ENCODE assay signal across 1 cellular context in genomic region chr20:62238569-62239277, GRCh38.
TF ChIP-seq lines count a peak whose summit lies in the region.

No MANE protein-coding gene starts in this region.

TF ChIP-seq in HepG2, 621 proteins besides CTCF, POLR2A, EP300 and RAD21 (continued from another document and continues in another):
- TF ChIP-seq, protein P1, sequence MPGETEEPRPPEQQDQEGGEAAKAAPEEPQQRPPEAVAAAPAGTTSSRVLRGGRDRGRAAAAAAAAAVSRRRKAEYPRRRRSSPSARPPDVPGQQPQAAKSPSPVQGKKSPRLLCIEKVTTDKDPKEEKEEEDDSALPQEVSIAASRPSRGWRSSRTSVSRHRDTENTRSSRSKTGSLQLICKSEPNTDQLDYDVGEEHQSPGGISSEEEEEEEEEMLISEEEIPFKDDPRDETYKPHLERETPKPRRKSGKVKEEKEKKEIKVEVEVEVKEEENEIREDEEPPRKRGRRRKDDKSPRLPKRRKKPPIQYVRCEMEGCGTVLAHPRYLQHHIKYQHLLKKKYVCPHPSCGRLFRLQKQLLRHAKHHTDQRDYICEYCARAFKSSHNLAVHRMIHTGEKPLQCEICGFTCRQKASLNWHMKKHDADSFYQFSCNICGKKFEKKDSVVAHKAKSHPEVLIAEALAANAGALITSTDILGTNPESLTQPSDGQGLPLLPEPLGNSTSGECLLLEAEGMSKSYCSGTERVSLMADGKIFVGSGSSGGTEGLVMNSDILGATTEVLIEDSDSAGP (CRISPR knock-in tag; IDR thresholded peaks at IDR 0.05; ENCODE audit: borderline replicate concordance), result no peak
- TF ChIP-seq, protein P2, sequence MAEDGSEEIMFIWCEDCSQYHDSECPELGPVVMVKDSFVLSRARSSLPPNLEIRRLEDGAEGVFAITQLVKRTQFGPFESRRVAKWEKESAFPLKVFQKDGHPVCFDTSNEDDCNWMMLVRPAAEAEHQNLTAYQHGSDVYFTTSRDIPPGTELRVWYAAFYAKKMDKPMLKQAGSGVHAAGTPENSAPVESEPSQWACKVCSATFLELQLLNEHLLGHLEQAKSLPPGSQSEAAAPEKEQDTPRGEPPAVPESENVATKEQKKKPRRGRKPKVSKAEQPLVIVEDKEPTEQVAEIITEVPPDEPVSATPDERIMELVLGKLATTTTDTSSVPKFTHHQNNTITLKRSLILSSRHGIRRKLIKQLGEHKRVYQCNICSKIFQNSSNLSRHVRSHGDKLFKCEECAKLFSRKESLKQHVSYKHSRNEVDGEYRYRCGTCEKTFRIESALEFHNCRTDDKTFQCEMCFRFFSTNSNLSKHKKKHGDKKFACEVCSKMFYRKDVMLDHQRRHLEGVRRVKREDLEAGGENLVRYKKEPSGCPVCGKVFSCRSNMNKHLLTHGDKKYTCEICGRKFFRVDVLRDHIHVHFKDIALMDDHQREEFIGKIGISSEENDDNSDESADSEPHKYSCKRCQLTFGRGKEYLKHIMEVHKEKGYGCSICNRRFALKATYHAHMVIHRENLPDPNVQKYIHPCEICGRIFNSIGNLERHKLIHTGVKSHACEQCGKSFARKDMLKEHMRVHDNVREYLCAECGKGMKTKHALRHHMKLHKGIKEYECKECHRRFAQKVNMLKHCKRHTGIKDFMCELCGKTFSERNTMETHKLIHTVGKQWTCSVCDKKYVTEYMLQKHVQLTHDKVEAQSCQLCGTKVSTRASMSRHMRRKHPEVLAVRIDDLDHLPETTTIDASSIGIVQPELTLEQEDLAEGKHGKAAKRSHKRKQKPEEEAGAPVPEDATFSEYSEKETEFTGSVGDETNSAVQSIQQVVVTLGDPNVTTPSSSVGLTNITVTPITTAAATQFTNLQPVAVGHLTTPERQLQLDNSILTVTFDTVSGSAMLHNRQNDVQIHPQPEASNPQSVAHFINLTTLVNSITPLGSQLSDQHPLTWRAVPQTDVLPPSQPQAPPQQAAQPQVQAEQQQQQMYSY (CRISPR knock-in tag; IDR thresholded peaks at IDR 0.05), result no peak
- no peak for TF ChIP-seq TEAD2 (CRISPR knock-in tag; IDR thresholded peaks at IDR 0.05)
- no peak for TF ChIP-seq FOXA1 (IDR thresholded peaks at IDR 0.05)
- no peak for TF ChIP-seq FOXA1 (CRISPR knock-in tag; IDR thresholded peaks at IDR 0.05)
- TF ChIP-seq NR2F2 (IDR thresholded peaks at IDR 0.05; ENCODE audit: borderline replicate concordance, low read depth), result no peak
- 0 out of 2 replicates have a peak, but pooled peaks have one; percentile 42 for TF ChIP-seq ZNF30 (CRISPR knock-in tag; IDR thresholded peaks at IDR 0.05)
- TF ChIP-seq, protein P3, sequence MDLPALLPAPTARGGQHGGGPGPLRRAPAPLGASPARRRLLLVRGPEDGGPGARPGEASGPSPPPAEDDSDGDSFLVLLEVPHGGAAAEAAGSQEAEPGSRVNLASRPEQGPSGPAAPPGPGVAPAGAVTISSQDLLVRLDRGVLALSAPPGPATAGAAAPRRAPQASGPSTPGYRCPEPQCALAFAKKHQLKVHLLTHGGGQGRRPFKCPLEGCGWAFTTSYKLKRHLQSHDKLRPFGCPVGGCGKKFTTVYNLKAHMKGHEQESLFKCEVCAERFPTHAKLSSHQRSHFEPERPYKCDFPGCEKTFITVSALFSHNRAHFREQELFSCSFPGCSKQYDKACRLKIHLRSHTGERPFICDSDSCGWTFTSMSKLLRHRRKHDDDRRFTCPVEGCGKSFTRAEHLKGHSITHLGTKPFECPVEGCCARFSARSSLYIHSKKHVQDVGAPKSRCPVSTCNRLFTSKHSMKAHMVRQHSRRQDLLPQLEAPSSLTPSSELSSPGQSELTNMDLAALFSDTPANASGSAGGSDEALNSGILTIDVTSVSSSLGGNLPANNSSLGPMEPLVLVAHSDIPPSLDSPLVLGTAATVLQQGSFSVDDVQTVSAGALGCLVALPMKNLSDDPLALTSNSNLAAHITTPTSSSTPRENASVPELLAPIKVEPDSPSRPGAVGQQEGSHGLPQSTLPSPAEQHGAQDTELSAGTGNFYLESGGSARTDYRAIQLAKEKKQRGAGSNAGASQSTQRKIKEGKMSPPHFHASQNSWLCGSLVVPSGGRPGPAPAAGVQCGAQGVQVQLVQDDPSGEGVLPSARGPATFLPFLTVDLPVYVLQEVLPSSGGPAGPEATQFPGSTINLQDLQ (CRISPR knock-in tag; IDR thresholded peaks at IDR 0.05), result no peak
- TF ChIP-seq, protein P4, sequence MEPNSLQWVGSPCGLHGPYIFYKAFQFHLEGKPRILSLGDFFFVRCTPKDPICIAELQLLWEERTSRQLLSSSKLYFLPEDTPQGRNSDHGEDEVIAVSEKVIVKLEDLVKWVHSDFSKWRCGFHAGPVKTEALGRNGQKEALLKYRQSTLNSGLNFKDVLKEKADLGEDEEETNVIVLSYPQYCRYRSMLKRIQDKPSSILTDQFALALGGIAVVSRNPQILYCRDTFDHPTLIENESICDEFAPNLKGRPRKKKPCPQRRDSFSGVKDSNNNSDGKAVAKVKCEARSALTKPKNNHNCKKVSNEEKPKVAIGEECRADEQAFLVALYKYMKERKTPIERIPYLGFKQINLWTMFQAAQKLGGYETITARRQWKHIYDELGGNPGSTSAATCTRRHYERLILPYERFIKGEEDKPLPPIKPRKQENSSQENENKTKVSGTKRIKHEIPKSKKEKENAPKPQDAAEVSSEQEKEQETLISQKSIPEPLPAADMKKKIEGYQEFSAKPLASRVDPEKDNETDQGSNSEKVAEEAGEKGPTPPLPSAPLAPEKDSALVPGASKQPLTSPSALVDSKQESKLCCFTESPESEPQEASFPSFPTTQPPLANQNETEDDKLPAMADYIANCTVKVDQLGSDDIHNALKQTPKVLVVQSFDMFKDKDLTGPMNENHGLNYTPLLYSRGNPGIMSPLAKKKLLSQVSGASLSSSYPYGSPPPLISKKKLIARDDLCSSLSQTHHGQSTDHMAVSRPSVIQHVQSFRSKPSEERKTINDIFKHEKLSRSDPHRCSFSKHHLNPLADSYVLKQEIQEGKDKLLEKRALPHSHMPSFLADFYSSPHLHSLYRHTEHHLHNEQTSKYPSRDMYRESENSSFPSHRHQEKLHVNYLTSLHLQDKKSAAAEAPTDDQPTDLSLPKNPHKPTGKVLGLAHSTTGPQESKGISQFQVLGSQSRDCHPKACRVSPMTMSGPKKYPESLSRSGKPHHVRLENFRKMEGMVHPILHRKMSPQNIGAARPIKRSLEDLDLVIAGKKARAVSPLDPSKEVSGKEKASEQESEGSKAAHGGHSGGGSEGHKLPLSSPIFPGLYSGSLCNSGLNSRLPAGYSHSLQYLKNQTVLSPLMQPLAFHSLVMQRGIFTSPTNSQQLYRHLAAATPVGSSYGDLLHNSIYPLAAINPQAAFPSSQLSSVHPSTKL (CRISPR knock-in tag; IDR thresholded peaks at IDR 0.05), result 0 out of 2 replicates have a peak, but pooled peaks have one; percentile 20
- no peak for TF ChIP-seq NR1H2 (CRISPR knock-in tag; IDR thresholded peaks at IDR 0.05; ENCODE audit: borderline replicate concordance, low read depth)
- no peak for TF ChIP-seq ZNF276 (CRISPR knock-in tag; IDR thresholded peaks at IDR 0.05; ENCODE audit: low read depth)
- TF ChIP-seq ZNF878 (CRISPR knock-in tag; IDR thresholded peaks at IDR 0.05), result no peak
- TF ChIP-seq, protein P5, sequence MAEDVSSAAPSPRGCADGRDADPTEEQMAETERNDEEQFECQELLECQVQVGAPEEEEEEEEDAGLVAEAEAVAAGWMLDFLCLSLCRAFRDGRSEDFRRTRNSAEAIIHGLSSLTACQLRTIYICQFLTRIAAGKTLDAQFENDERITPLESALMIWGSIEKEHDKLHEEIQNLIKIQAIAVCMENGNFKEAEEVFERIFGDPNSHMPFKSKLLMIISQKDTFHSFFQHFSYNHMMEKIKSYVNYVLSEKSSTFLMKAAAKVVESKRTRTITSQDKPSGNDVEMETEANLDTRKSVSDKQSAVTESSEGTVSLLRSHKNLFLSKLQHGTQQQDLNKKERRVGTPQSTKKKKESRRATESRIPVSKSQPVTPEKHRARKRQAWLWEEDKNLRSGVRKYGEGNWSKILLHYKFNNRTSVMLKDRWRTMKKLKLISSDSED (CRISPR knock-in tag; IDR thresholded peaks at IDR 0.05), result no peak
- no peak for TF ChIP-seq THAP11 (CRISPR knock-in tag; IDR thresholded peaks at IDR 0.05)
- TF ChIP-seq REXO4 (CRISPR knock-in tag; IDR thresholded peaks at IDR 0.05; ENCODE audit: borderline replicate concordance), result no peak
- 0 out of 2 replicates have a peak, but pooled peaks have one; percentile 39 for TF ChIP-seq ZNF33A (CRISPR knock-in tag; IDR thresholded peaks at IDR 0.05; ENCODE audit: borderline replicate concordance)
- TF ChIP-seq SMAD1 (CRISPR knock-in tag; IDR thresholded peaks at IDR 0.05; ENCODE audit: borderline replicate concordance, low read depth), result 0 out of 2 replicates have a peak, but pooled peaks have one; percentile 30
- TF ChIP-seq, protein P6, sequence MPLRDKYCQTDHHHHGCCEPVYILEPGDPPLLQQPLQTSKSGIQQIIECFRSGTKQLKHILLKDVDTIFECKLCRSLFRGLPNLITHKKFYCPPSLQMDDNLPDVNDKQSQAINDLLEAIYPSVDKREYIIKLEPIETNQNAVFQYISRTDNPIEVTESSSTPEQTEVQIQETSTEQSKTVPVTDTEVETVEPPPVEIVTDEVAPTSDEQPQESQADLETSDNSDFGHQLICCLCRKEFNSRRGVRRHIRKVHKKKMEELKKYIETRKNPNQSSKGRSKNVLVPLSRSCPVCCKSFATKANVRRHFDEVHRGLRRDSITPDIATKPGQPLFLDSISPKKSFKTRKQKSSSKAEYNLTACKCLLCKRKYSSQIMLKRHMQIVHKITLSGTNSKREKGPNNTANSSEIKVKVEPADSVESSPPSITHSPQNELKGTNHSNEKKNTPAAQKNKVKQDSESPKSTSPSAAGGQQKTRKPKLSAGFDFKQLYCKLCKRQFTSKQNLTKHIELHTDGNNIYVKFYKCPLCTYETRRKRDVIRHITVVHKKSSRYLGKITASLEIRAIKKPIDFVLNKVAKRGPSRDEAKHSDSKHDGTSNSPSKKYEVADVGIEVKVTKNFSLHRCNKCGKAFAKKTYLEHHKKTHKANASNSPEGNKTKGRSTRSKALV (CRISPR knock-in tag; IDR thresholded peaks at IDR 0.05), result no peak
- TF ChIP-seq, protein P7, sequence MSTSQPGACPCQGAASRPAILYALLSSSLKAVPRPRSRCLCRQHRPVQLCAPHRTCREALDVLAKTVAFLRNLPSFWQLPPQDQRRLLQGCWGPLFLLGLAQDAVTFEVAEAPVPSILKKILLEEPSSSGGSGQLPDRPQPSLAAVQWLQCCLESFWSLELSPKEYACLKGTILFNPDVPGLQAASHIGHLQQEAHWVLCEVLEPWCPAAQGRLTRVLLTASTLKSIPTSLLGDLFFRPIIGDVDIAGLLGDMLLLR (CRISPR knock-in tag; IDR thresholded peaks at IDR 0.05), result no peak; the same call in 1 of the 2 replicates
- TF ChIP-seq, protein P8, sequence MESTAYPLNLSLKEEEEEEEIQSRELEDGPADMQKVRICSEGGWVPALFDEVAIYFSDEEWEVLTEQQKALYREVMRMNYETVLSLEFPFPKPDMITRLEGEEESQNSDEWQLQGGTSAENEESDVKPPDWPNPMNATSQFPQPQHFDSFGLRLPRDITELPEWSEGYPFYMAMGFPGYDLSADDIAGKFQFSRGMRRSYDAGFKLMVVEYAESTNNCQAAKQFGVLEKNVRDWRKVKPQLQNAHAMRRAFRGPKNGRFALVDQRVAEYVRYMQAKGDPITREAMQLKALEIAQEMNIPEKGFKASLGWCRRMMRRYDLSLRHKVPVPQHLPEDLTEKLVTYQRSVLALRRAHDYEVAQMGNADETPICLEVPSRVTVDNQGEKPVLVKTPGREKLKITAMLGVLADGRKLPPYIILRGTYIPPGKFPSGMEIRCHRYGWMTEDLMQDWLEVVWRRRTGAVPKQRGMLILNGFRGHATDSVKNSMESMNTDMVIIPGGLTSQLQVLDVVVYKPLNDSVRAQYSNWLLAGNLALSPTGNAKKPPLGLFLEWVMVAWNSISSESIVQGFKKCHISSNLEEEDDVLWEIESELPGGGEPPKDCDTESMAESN (CRISPR knock-in tag; conservative IDR thresholded peaks at IDR 0.05), result peak; percentile 39; the same call in 1 of the 2 replicates
- TF ChIP-seq DMAP1 (CRISPR knock-in tag; IDR thresholded peaks at IDR 0.05), result peak; percentile 52; the same call in 1 of the 2 replicates
- no peak for TF ChIP-seq ZZZ3 (CRISPR knock-in tag; IDR thresholded peaks at IDR 0.05; ENCODE audit: borderline replicate concordance)
- TF ChIP-seq TAF1 (CRISPR knock-in tag; IDR thresholded peaks at IDR 0.05), result peak; percentile 15; the same call in 1 of the 2 replicates
- TF ChIP-seq EEA1 (CRISPR knock-in tag; IDR thresholded peaks at IDR 0.05; ENCODE audit: borderline replicate concordance), result no peak
- no peak for TF ChIP-seq NFE2 (CRISPR knock-in tag; IDR thresholded peaks at IDR 0.05)
- TF ChIP-seq, protein P9, sequence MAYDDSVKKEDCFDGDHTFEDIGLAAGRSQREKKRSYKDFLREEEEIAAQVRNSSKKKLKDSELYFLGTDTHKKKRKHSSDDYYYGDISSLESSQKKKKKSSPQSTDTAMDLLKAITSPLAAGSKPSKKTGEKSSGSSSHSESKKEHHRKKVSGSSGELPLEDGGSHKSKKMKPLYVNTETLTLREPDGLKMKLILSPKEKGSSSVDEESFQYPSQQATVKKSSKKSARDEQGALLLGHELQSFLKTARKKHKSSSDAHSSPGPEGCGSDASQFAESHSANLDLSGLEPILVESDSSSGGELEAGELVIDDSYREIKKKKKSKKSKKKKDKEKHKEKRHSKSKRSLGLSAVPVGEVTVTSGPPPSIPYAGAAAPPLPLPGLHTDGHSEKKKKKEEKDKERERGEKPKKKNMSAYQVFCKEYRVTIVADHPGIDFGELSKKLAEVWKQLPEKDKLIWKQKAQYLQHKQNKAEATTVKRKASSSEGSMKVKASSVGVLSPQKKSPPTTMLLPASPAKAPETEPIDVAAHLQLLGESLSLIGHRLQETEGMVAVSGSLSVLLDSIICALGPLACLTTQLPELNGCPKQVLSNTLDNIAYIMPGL (CRISPR knock-in tag; IDR thresholded peaks at IDR 0.05; ENCODE audit: borderline replicate concordance in 1 of 2, low read depth in 1 of 2), result peak in 1 of 2 experiments; percentile 41; a peak in 1 of 4 replicates
- no peak for TF ChIP-seq THYN1 (CRISPR knock-in tag; IDR thresholded peaks at IDR 0.05; ENCODE audit: borderline replicate concordance, low read depth)
- no peak for TF ChIP-seq ZNF17 (CRISPR knock-in tag; IDR thresholded peaks at IDR 0.05)
- no peak for TF ChIP-seq FOXO1 (CRISPR knock-in tag; IDR thresholded peaks at IDR 0.05)
- no peak for TF ChIP-seq MZF1 (CRISPR knock-in tag; IDR thresholded peaks at IDR 0.05; ENCODE audit: borderline replicate concordance)
- no peak for TF ChIP-seq MYPOP (CRISPR knock-in tag; IDR thresholded peaks at IDR 0.05)
- TF ChIP-seq ZNF326 (CRISPR knock-in tag; IDR thresholded peaks at IDR 0.05; ENCODE audit: borderline replicate concordance), result no peak
